ENCODE assay signal across 26 cellular contexts in genomic region chr4:10417720-10418119, GRCh38.
"Had no signal": no experiment of that assay in that cellular context is flagged by ENCODE, and none has a peak within 500 bp of the region (broad histone marks: within the 10 kb centered on the region; RNA-seq: fewer than 3 reads in every experiment).

No MANE protein-coding gene starts in this region.

- DNase-seq: activated CD4-positive, alpha-beta T cell treated with anti-CD3 and anti-CD28 coated beads, Interleukin-2, amount 10 ng/mL, durations not matched to agents 24 days and 14 days; activated CD4-positive, CD25-positive, alpha-beta regulatory T cell treated with anti-CD3 and anti-CD28 coated beads, Interleukin-2, amount 50 U/mL, for 72 hours; activated CD8-positive, alpha-beta T cell treated with anti-CD3 and anti-CD28 coated beads for 36 hours; activated T-cell treated with anti-CD3 and anti-CD28 coated beads, Interleukin-2, amount 50 U/mL, for 48 hours; effector memory CD8-positive, alpha-beta T cell; left ventricle myocardium superior; mucosa of descending colon; nephron progenitor cell; small intestine; stimulated activated CD4-positive, alpha-beta T cell treated with anti-CD3 and anti-CD28 coated beads, Interleukin-4, amount 100 ng/mL, for 4 hours; stimulated activated naive B cell treated with anti-CD40 and anti-IgM and Interleukin-4, amounts not matched to agents 10 μg/mL and 1 μg/mL and 100 μg/mL, for 72 hours; stomach; SW 1271; T-helper 17 cell; T1000 had no signal

- H3K36me3 ChIP-seq: cardiac muscle cell, neutrophil, stomach, suprapubic skin, tibial nerve had no signal

- H3K4me3 Mint-ChIP-seq: activated CD4-positive, alpha-beta T cell treated with anti-CD3 and anti-CD28 coated beads, Interleukin-2, amount 10 ng/mL, durations not matched to agents 24 days and 14 days; activated CD8-positive, alpha-beta T cell treated with anti-CD3 and anti-CD28 coated beads for 36 hours; activated naive CD4-positive, alpha-beta T cell treated with anti-CD3 and anti-CD28 coated beads, Interleukin-2, amount 50 U/mL, for 24 hours; brain; effector memory CD8-positive, alpha-beta T cell; nephron progenitor cell; stimulated activated naive B cell treated with anti-CD40 and anti-IgM and Interleukin-4, amounts not matched to agents 10 μg/mL and 1 μg/mL and 100 μg/mL, for 72 hours; T-helper 17 cell had no signal

- H3K4me1 Mint-ChIP-seq: brain had no signal

- ATAC-seq: activated CD8-positive, alpha-beta T cell treated with anti-CD3 and anti-CD28 coated beads for 36 hours; effector memory CD8-positive, alpha-beta T cell; left ventricle myocardium superior; mucosa of descending colon; sciatic nerve; stimulated activated naive B cell treated with anti-CD40 and anti-IgM and Interleukin-4, amounts not matched to agents 10 μg/mL and 1 μg/mL and 100 μg/mL, for 72 hours; T-helper 17 cell had no signal

- H3K27me3 ChIP-seq: cardiac muscle cell, neutrophil, stomach, suprapubic skin, tibial nerve had no signal

- H3K27me3 Mint-ChIP-seq: activated CD4-positive, alpha-beta T cell treated with anti-CD3 and anti-CD28 coated beads, Interleukin-2, amount 10 ng/mL, durations not matched to agents 24 days and 14 days; activated CD8-positive, alpha-beta T cell treated with anti-CD3 and anti-CD28 coated beads for 36 hours; activated naive CD4-positive, alpha-beta T cell treated with anti-CD3 and anti-CD28 coated beads, Interleukin-2, amount 50 U/mL, for 24 hours; effector memory CD8-positive, alpha-beta T cell; stimulated activated naive B cell treated with anti-CD40 and anti-IgM and Interleukin-4, amounts not matched to agents 10 μg/mL and 1 μg/mL and 100 μg/mL, for 72 hours; T-helper 17 cell had no signal

- H3K4me1 ChIP-seq: stomach, suprapubic skin, tibial nerve had no signal

- H3K27ac Mint-ChIP-seq: activated CD4-positive, alpha-beta T cell treated with anti-CD3 and anti-CD28 coated beads, Interleukin-2, amount 10 ng/mL, durations not matched to agents 24 days and 14 days; activated CD8-positive, alpha-beta T cell treated with anti-CD3 and anti-CD28 coated beads for 36 hours; activated naive CD4-positive, alpha-beta T cell treated with anti-CD3 and anti-CD28 coated beads, Interleukin-2, amount 50 U/mL, for 24 hours; activated T-helper 2 cell treated with anti-CD3 and anti-CD28 coated beads, Interferon-gamma antibody, Interleukin-2, Interleukin-4, amounts not matched to agents 10 μg/mL and 5 μg/mL and 100 μg/mL, durations not matched to agents 14 hours and 24 hours and 36 hours; brain; effector memory CD8-positive, alpha-beta T cell; nephron progenitor cell; stimulated activated naive B cell treated with anti-CD40 and anti-IgM and Interleukin-4, amounts not matched to agents 10 μg/mL and 1 μg/mL and 100 μg/mL, for 72 hours; T-helper 17 cell had no signal

- H3K36me3 Mint-ChIP-seq: brain had no signal

- H3K9me3 ChIP-seq: mucosa of descending colon, neutrophil, suprapubic skin had no signal

- H3K4me3 ChIP-seq: cardiac muscle cell, coronary artery, mucosa of descending colon, stomach, suprapubic skin, tibial nerve had no signal

- FAIRE-seq: frontal cortex, islet of Langerhans, small intestine had no signal

- H3K27ac ChIP-seq: cardiac muscle cell, coronary artery, neutrophil, stomach, suprapubic skin, tibial nerve had no signal

- H3K9me3 Mint-ChIP-seq: effector memory CD8-positive, alpha-beta T cell had no signal
